ENCODE assay signal across 8 cellular contexts in the genomic region with DNA sequence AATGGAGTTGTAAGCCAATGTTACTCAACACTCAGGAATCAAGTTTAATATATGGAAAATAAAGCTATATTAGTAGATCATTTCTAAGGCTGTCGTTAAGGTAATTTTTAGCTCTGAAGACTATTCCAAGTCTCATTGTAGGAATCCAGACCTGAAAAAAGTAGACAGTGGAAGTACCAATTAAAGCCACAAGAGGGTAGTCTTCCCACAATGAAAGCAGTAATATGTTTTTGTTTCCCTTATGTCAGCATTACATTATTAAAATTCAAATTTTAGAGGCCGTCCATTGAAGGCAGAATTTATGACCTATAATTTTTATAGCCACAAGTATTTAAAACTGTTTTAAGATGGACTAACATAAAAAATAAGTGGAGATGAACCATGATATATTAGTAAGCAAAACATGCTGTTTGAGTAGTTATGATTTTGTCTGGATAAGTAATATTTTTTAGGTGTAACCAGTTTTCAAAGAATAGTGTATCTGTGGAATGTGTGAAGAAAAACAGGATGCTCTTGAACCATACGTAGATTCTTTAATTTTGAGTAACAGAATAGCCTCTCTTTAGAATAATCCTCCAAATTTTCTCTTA.
DNase-seq lines count a peak whose midpoint lies in the region; ATAC-seq and TF ChIP-seq lines count a peak whose summit lies in the region.

No MANE protein-coding gene starts in this region.

- H3K27ac ChIP-seq in HL-60 (replicated peaks) = no peak overlapping the region

- DNase-seq in ACHN (peak; percentile 30), HL-60 (ENCODE audit: low read depth in 1 of 2, low spot score in 1 of 2) (no peak), SKM-1 (lab: John Stamatoyannopoulos, UW; ENCODE audit: unreplicated experiment) (peak; percentile 14), glomerular visceral epithelial cell (ENCODE audit: extremely low spot score) (peak; percentile 51), GOT3 (lab: John Stamatoyannopoulos, UW) (no peak)

- no peaks in the 10 kb centered on the region for H3K27me3 ChIP-seq in HL-60 (ENCODE audit: insufficient read depth, poor library complexity, severe bottlenecking)

- H3K4me3 ChIP-seq in HL-60 (replicated peaks; ENCODE audit: insufficient read depth, low read length) = no peak overlapping the region

- ATAC-seq in GM18508 (IDR thresholded peaks at IDR 0.05; ENCODE audit: insufficient read depth, unreplicated experiment) (peak; percentile 57), HG03196 (IDR thresholded peaks at IDR 0.05; ENCODE audit: unreplicated experiment) (no peak), HG02970 (IDR thresholded peaks at IDR 0.05; ENCODE audit: low FRiP score, unreplicated experiment) (no peak)

- in situ Hi-C loops in ACHN (cut with HindIII; ENCODE audit: low pct_ligation_motif_present, low pct_unique_long_range_greater_than_20kb, low sequenced_read_pairs) = no loop called here

- TF ChIP-seq CTCF in HL-60 (IDR thresholded peaks at IDR 0.05; ENCODE audit: insufficient read depth, low read length) = peak; percentile 46

Comparison
In these comparisons a context has a peak if more than half of its experiments do, and no peak if none do; other contexts are left out.
1. DNase-seq: peak in ACHN (single experiment), SKM-1 (single experiment) and glomerular visceral epithelial cell (single experiment); none in HL-60 (0 of 2) and GOT3 (single experiment).